ENCODE assay signal across 1 cellular context in the genomic region with DNA sequence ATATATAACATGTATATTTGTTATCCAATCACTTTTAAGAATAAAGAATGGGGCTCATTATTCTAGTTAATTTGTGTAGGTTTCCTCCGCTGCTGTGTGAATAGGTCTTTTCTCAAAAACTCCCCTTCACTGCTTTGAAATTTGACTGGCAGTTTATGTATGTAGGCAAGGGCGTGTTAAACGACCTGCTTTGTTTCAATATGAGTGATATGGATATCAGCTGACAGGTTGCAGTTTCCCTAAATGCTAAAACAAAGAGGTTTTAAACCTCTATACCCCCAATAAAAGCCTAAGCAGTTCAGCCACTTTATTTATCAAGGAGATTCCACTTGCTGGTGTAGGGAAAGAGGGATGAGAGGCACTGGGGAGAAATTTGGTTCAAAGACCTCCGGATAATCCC.
TF ChIP-seq lines count a peak whose summit lies in the region.

No MANE protein-coding gene starts in this region.

TF ChIP-seq in GM12878, 131 proteins besides CTCF, POLR2A, EP300 and RAD21 (continued from another document):
- TF ChIP-seq CUX1 (IDR thresholded peaks at IDR 0.05; ENCODE audit: insufficient replicate concordance, low read depth, low read length) (no peak), TARDBP (IDR thresholded peaks at IDR 0.05; ENCODE audit: borderline replicate concordance) (no peak), GABPA (IDR thresholded peaks at IDR 0.05; ENCODE audit: low read depth) (0 out of 2 replicates have a peak, but pooled peaks have one; percentile 11), BRCA1 (IDR thresholded peaks at IDR 0.05; ENCODE audit: low read depth, low read length) (no peak), ELK1 (IDR thresholded peaks at IDR 0.05; ENCODE audit: low read depth, low read length) (no peak), TAF1 (IDR thresholded peaks at IDR 0.05; ENCODE audit: borderline replicate concordance, low read depth, low read length) (no peak), E2F8 (IDR thresholded peaks at IDR 0.05; ENCODE audit: low read depth, partially characterized antibody) (no peak), KAT2A (conservative IDR thresholded peaks at IDR 0.05; ENCODE audit: control insufficient read depth, low read depth, low read length) (no peak), NBN (IDR thresholded peaks at IDR 0.05) (no peak), IKZF1 (conservative IDR thresholded peaks at IDR 0.05) (peak; percentile 29), YBX1 (IDR thresholded peaks at IDR 0.05) (no peak), ZBTB33 (IDR thresholded peaks at IDR 0.05) (no peak), JUND (IDR thresholded peaks at IDR 0.05; ENCODE audit: low read depth, low read length) (peak; percentile 71; the same call in 1 of the 2 replicates), JUNB (IDR thresholded peaks at IDR 0.05) (peak; percentile 86), EGR1 (IDR thresholded peaks at IDR 0.05; ENCODE audit: borderline replicate concordance in 1 of 2, low read depth in 2 of 2, low read length in 2 of 2) (no peak), ASH2L (IDR thresholded peaks at IDR 0.05; ENCODE audit: borderline replicate concordance, low read depth) (no peak), NR2C2 (IDR thresholded peaks at IDR 0.05; ENCODE audit: borderline replicate concordance, control insufficient read depth, insufficient read length, low read depth) (no peak), ZNF207 (IDR thresholded peaks at IDR 0.05; ENCODE audit: borderline replicate concordance) (no peak), SMAD1 (IDR thresholded peaks at IDR 0.05; ENCODE audit: low read depth, partially characterized antibody) (no peak), IKZF2 (IDR thresholded peaks at IDR 0.05) (peak; percentile 32 to 44; a peak in 2 of 4 replicates), ZNF622 (IDR thresholded peaks at IDR 0.05) (no peak), SP1 (IDR thresholded peaks at IDR 0.05; ENCODE audit: low read depth, low read length) (no peak), FOS (IDR thresholded peaks at IDR 0.05; ENCODE audit: borderline replicate concordance, extremely low read depth, insufficient read length) (no peak), RELB (IDR thresholded peaks at IDR 0.05; ENCODE audit: low read depth) (0 out of 2 replicates have a peak, but pooled peaks have one; percentile 36), CREM (IDR thresholded peaks at IDR 0.05; ENCODE audit: low read depth) (0 out of 2 replicates have a peak, but pooled peaks have one; percentile 8), BCL3 (IDR thresholded peaks at IDR 0.05; ENCODE audit: borderline replicate concordance, insufficient read depth, low read depth, low read length, poor library complexity, severe bottlenecking) (no peak), CBX5 (IDR thresholded peaks at IDR 0.05; ENCODE audit: low read depth) (0 out of 2 replicates have a peak, but pooled peaks have one; percentile 27), MYB (IDR thresholded peaks at IDR 0.05; ENCODE audit: borderline replicate concordance, low read depth, low read length) (no peak), ESRRA (IDR thresholded peaks at IDR 0.05; ENCODE audit: low read length) (no peak), IRF5 (IDR thresholded peaks at IDR 0.05; ENCODE audit: borderline replicate concordance) (no peak), RUNX3 (IDR thresholded peaks at IDR 0.05; ENCODE audit: low read length) (no peak), NFIC (IDR thresholded peaks at IDR 0.05; ENCODE audit: low read depth, low read length) (0 out of 2 replicates have a peak, but pooled peaks have one; percentile 26), IRF4 (IDR thresholded peaks at IDR 0.05; ENCODE audit: low read depth, low read length) (peak; percentile 64; the same call in 1 of the 2 replicates), DPF2 (IDR thresholded peaks at IDR 0.05) (peak; percentile 50; the same call in 1 of the 2 replicates), ATF7 (IDR thresholded peaks at IDR 0.05; ENCODE audit: low read depth) (no peak), E2F4 (IDR thresholded peaks at IDR 0.05; ENCODE audit: low read depth, low read length) (no peak)
- TF ChIP-seq, protein P1, sequence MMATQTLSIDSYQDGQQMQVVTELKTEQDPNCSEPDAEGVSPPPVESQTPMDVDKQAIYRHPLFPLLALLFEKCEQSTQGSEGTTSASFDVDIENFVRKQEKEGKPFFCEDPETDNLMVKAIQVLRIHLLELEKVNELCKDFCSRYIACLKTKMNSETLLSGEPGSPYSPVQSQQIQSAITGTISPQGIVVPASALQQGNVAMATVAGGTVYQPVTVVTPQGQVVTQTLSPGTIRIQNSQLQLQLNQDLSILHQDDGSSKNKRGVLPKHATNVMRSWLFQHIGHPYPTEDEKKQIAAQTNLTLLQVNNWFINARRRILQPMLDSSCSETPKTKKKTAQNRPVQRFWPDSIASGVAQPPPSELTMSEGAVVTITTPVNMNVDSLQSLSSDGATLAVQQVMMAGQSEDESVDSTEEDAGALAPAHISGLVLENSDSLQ (IDR thresholded peaks at IDR 0.05), result peak; percentile 94
- TF ChIP-seq, protein P2, sequence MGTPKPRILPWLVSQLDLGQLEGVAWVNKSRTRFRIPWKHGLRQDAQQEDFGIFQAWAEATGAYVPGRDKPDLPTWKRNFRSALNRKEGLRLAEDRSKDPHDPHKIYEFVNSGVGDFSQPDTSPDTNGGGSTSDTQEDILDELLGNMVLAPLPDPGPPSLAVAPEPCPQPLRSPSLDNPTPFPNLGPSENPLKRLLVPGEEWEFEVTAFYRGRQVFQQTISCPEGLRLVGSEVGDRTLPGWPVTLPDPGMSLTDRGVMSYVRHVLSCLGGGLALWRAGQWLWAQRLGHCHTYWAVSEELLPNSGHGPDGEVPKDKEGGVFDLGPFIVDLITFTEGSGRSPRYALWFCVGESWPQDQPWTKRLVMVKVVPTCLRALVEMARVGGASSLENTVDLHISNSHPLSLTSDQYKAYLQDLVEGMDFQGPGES (IDR thresholded peaks at IDR 0.05), result no peak
TF ChIP-seq in GM12878: peak in this region for 14.
